33 cellular contexts compared by ENCODE assay signal in genomic region chr15:73604477-73604876, GRCh38.
"Had no signal": no experiment of that assay in that cellular context is flagged by ENCODE, and none has a peak within 500 bp of the region (broad histone marks: within the 10 kb centered on the region; RNA-seq: fewer than 3 reads in every experiment).

No MANE protein-coding gene starts in this region.

- H3K27ac Mint-ChIP-seq: activated B cell treated with CpG ODN at 0.5 μM for 24 hours; activated CD8-positive, alpha-beta memory T cell treated with anti-CD3 and anti-CD28 coated beads, Interleukin-2, amount 10 ng/mL, durations not matched to agents 7 days and 5 days; activated CD8-positive, alpha-beta T cell treated with anti-CD3 and anti-CD28 coated beads, Interleukin-2, amount 10 ng/mL, durations not matched to agents 7 days and 5 days; activated naive CD8-positive, alpha-beta T cell; activated T-helper 17 cell treated with anti-CD3 and anti-CD28 coated beads, Interleukin-2, amount 50 U/mL, for 72 hours; effector memory CD8-positive, alpha-beta T cell; T-helper 17 cell; T-helper 2 cell treated with Interferon-gamma antibody and Interleukin-4, amounts not matched to agents 5 μg/mL and 100 μg/mL, for 36 hours had no signal

- H3K36me3 ChIP-seq: WERI-Rb-1 had no signal

- H3K4me3 Mint-ChIP-seq: activated B cell treated with CpG ODN at 0.5 μM for 24 hours; activated CD8-positive, alpha-beta memory T cell treated with anti-CD3 and anti-CD28 coated beads, Interleukin-2, amount 10 ng/mL, durations not matched to agents 7 days and 5 days; activated CD8-positive, alpha-beta T cell treated with anti-CD3 and anti-CD28 coated beads, Interleukin-2, amount 10 ng/mL, durations not matched to agents 7 days and 5 days; activated naive CD8-positive, alpha-beta T cell; activated T-helper 17 cell treated with anti-CD3 and anti-CD28 coated beads, Interleukin-2, amount 50 U/mL, for 72 hours; effector memory CD8-positive, alpha-beta T cell; T-helper 17 cell; T-helper 2 cell treated with Interferon-gamma antibody and Interleukin-4, amounts not matched to agents 5 μg/mL and 100 μg/mL, for 36 hours had no signal

- H3K9me3 Mint-ChIP-seq: activated T-helper 17 cell treated with anti-CD3 and anti-CD28 coated beads, Interleukin-2, amount 50 U/mL, for 72 hours; effector memory CD8-positive, alpha-beta T cell; T-helper 2 cell treated with Interferon-gamma antibody and Interleukin-4, amounts not matched to agents 5 μg/mL and 100 μg/mL, for 36 hours had no signal

- H3K9me3 ChIP-seq: body of pancreas, esophagus squamous epithelium, gastroesophageal sphincter had no signal

- ATAC-seq: activated CD4-positive, CD25-positive, alpha-beta regulatory T cell treated with anti-CD3 and anti-CD28 coated beads, Interleukin-2, amount 50 U/mL, for 24 hours; activated CD8-positive, alpha-beta memory T cell treated with anti-CD3 and anti-CD28 coated beads, Interleukin-2, amount 10 ng/mL, durations not matched to agents 7 days and 5 days; activated CD8-positive, alpha-beta T cell treated with anti-CD3 and anti-CD28 coated beads, Interleukin-2, amount 10 ng/mL, durations not matched to agents 7 days and 5 days; activated T-helper 17 cell treated with anti-CD3 and anti-CD28 coated beads, Interleukin-2, amount 50 U/mL, for 72 hours; body of pancreas; effector memory CD8-positive, alpha-beta T cell; gastroesophageal sphincter; T-helper 17 cell had no signal

- DNase-seq: activated B cell treated with CpG ODN at 0.5 μM for 24 hours; activated CD4-positive, alpha-beta T cell treated with anti-CD3 and anti-CD28 coated beads for 48 hours; activated CD4-positive, alpha-beta T cell treated with anti-CD3 and anti-CD28 coated beads, Interleukin-2, amount 50 U/mL, for 1 hour; activated CD4-positive, alpha-beta T cell treated with anti-CD3 and anti-CD28 coated beads, Interleukin-2, amount 50 U/mL, for 48 hours; activated CD8-positive, alpha-beta memory T cell treated with anti-CD3 and anti-CD28 coated beads, Interleukin-2, amount 10 ng/mL, durations not matched to agents 7 days and 5 days; activated CD8-positive, alpha-beta memory T cell treated with anti-CD3 and anti-CD28 coated beads, Interleukin-2, amount 50 U/mL, for 4 hours; activated CD8-positive, alpha-beta T cell treated with anti-CD3 and anti-CD28 coated beads, Interleukin-2, amount 10 ng/mL, durations not matched to agents 7 days and 5 days; activated effector memory CD4-positive, alpha-beta T cell treated with Interleukin-2 at 50 U/mL for 16 hours; activated gamma-delta T cell treated with Interleukin-2 at 50 U/mL for 16 hours; activated naive CD4-positive, alpha-beta T cell treated with anti-CD3 and anti-CD28 coated beads, Interleukin-2, amount 50 U/mL, for 16 hours; activated naive CD4-positive, alpha-beta T cell treated with Interleukin-2 at 50 U/mL for 16 hours; activated T-cell treated with anti-CD3 and anti-CD28 coated beads, Interleukin-2, amount 50 U/mL, for 1 hour; amniotic stem cell; anterior cingulate cortex; body of pancreas; caudate nucleus; cortex of kidney; dermis blood vessel endothelial cell; effector CD4-positive, alpha-beta T cell; effector memory CD8-positive, alpha-beta T cell; erythroblast; esophagus squamous epithelium; foreskin melanocyte; T-helper 1 cell; T-helper 17 cell; T1000; WERI-Rb-1 had no signal

- H3K4me3 ChIP-seq: body of pancreas, esophagus squamous epithelium, gastroesophageal sphincter had no signal

- H3K27ac ChIP-seq: body of pancreas, esophagus squamous epithelium, WERI-Rb-1 had no signal

- H3K27me3 ChIP-seq: body of pancreas, esophagus squamous epithelium, gastroesophageal sphincter had no signal

- FAIRE-seq: colon had no signal

- H3K27me3 Mint-ChIP-seq: activated B cell treated with CpG ODN at 0.5 μM for 24 hours; activated CD8-positive, alpha-beta memory T cell treated with anti-CD3 and anti-CD28 coated beads, Interleukin-2, amount 10 ng/mL, durations not matched to agents 7 days and 5 days; activated naive CD8-positive, alpha-beta T cell; activated T-helper 17 cell treated with anti-CD3 and anti-CD28 coated beads, Interleukin-2, amount 50 U/mL, for 72 hours; effector memory CD8-positive, alpha-beta T cell; T-helper 17 cell had no signal
